1 cellular context compared by ENCODE assay signal in genomic region chr6:166639921-166640320, GRCh38.
TF ChIP-seq lines count a peak whose summit lies in the region.

No MANE protein-coding gene starts in this region.

TF ChIP-seq in WTC11, 78 proteins besides CTCF, POLR2A, EP300 and RAD21 (continued from another document):
- TF ChIP-seq ZNF532 (CRISPR knock-in tag; IDR thresholded peaks at IDR 0.05; ENCODE audit: borderline replicate concordance) (no peak), GRHL2 (CRISPR knock-in tag; IDR thresholded peaks at IDR 0.05; ENCODE audit: insufficient replicate concordance, severe bottlenecking) (no peak), JAZF1 (CRISPR knock-in tag; IDR thresholded peaks at IDR 0.05) (no peak), HMGXB4 (CRISPR knock-in tag; IDR thresholded peaks at IDR 0.05) (no peak), ZBTB43 (CRISPR knock-in tag; IDR thresholded peaks at IDR 0.05) (no peak), AFF4 (CRISPR knock-in tag; IDR thresholded peaks at IDR 0.05; ENCODE audit: borderline replicate concordance) (no peak), RELA (CRISPR knock-in tag; IDR thresholded peaks at IDR 0.05; ENCODE audit: borderline replicate concordance) (no peak), ATF3 (CRISPR knock-in tag; conservative IDR thresholded peaks at IDR 0.05) (no peak), MXD4 (CRISPR knock-in tag; IDR thresholded peaks at IDR 0.05; ENCODE audit: borderline replicate concordance) (no peak), ARID4B (CRISPR knock-in tag; IDR thresholded peaks at IDR 0.05; ENCODE audit: borderline replicate concordance) (no peak), GTF2I (CRISPR knock-in tag; conservative IDR thresholded peaks at IDR 0.05) (no peak), ATF1 (CRISPR knock-in tag; IDR thresholded peaks at IDR 0.05) (no peak), TP53 (CRISPR knock-in tag; IDR thresholded peaks at IDR 0.05) (no peak)
